ENCODE assay signal across 8 cellular contexts in genomic region chr4:2135083-2135482, GRCh38.
A peak's percentile ranks its signal among the peaks of the same experiment; 100 is the strongest.
DNase-seq lines count a peak whose midpoint lies in the region; ATAC-seq and TF ChIP-seq lines count a peak whose summit lies in the region.

No MANE protein-coding gene starts in this region.

- DNase-seq in stimulated activated naive CD4-positive, alpha-beta T cell (lab: John Stamatoyannopoulos, UW) = peak in 4 of 6 experiments; percentile 10 to 60 (median 48)
- no peak for DNase-seq in stimulated activated naive CD4-positive, alpha-beta T cell treated with Interleukin-2 at 50 U/mL for 16 hours (lab: John Stamatoyannopoulos, UW)
- DNase-seq in RPMI7951 (ENCODE audit: low read depth) (peak; percentile 56), epidermal melanocyte (ENCODE audit: insufficient read length, low spot score) (peak; percentile 58), DMS114 treated with DMSO at 0.1 percent for 48 hours (lab: John Stamatoyannopoulos, UW; ENCODE audit: unreplicated experiment) (no peak), GM13976 (ENCODE audit: low spot score) (no peak)

- in situ Hi-C loops in GM13976 (cut with MboI; ENCODE audit: low sequenced_read_pairs, unreplicated experiment) = no loop called here

- no peak for TF ChIP-seq CTCF in GM13976 (IDR thresholded peaks at IDR 0.05; ENCODE audit: borderline replicate concordance, control extremely low read depth, extremely low read depth, insufficient read depth, missing control alignments)

- no peak for ATAC-seq in GM18870 (IDR thresholded peaks at IDR 0.05; ENCODE audit: unreplicated experiment)
- ATAC-seq in GM19397 (IDR thresholded peaks at IDR 0.05; ENCODE audit: unreplicated experiment) = no peak

Comparison
In these comparisons a context has a peak if more than half of its experiments do, and no peak if none do; other contexts are left out.
1. DNase-seq: peak in stimulated activated naive CD4-positive, alpha-beta T cell (4 of 6), RPMI7951 (single experiment) and epidermal melanocyte (single experiment); none in stimulated activated naive CD4-positive, alpha-beta T cell treated with Interleukin-2 at 50 U/mL for 16 hours (single experiment), DMS114 treated with DMSO at 0.1 percent for 48 hours (single experiment) and GM13976 (single experiment).